In the genomic region with DNA sequence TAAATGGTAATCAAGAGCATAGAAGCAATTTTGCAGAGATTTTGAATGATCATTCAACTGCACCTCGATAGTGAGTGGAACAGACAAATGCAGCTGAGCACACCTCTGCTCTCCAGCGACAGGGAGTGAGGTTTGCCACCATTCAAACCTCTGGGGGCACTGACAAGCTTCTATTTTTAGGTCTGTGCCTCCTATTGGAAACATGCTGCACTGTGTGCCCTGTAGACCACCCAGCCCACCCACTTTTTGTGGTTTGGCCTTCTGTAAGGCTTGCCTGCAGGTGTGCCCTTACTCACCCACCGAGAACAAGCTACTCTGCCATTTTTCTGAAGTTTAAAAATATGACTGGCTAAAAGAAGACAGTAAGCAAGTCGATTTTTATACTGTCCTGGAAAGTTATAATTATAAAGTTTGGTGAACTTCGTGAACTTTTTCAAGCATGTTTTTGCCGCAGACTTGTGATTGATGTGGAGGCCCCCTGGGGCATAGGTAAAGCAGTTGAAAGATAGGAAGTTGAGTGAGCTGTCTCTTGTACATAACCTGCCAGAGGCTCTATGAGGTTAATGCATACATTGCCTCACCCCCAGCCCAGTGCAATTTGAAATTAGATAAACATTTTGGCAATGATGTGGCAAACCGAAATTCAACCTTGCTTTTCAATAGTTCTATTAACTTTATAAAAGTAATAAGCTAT, we compare ENCODE assay signal across 1 cellular context.
TF ChIP-seq lines count a peak whose summit lies in the region.

No MANE protein-coding gene starts in this region.

TF ChIP-seq in WTC11, 78 proteins besides CTCF, POLR2A, EP300 and RAD21 (continued from another document):
- TF ChIP-seq AR (CRISPR knock-in tag; IDR thresholded peaks at IDR 0.05) (no peak), CDX4 (CRISPR knock-in tag; IDR thresholded peaks at IDR 0.05; ENCODE audit: borderline replicate concordance) (no peak), RELA (CRISPR knock-in tag; IDR thresholded peaks at IDR 0.05; ENCODE audit: borderline replicate concordance) (no peak), ESRRA (CRISPR knock-in tag; IDR thresholded peaks at IDR 0.05; ENCODE audit: borderline replicate concordance) (no peak), PREB (CRISPR knock-in tag; IDR thresholded peaks at IDR 0.05; ENCODE audit: borderline replicate concordance) (no peak), ZNF281 (CRISPR knock-in tag; IDR thresholded peaks at IDR 0.05) (no peak)
- TF ChIP-seq, protein P1, sequence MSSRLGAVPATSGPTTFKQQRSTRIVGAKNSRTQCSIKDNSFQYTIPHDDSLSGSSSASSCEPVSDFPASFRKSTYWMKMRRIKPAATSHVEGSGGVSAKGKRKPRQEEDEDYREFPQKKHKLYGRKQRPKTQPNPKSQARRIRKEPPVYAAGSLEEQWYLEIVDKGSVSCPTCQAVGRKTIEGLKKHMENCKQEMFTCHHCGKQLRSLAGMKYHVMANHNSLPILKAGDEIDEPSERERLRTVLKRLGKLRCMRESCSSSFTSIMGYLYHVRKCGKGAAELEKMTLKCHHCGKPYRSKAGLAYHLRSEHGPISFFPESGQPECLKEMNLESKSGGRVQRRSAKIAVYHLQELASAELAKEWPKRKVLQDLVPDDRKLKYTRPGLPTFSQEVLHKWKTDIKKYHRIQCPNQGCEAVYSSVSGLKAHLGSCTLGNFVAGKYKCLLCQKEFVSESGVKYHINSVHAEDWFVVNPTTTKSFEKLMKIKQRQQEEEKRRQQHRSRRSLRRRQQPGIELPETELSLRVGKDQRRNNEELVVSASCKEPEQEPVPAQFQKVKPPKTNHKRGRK (CRISPR knock-in tag; IDR thresholded peaks at IDR 0.05; ENCODE audit: borderline replicate concordance) = no peak
TF ChIP-seq in WTC11: peak in this region for 0.
